ENCODE assay signal across 1 cellular context in the genomic region with DNA sequence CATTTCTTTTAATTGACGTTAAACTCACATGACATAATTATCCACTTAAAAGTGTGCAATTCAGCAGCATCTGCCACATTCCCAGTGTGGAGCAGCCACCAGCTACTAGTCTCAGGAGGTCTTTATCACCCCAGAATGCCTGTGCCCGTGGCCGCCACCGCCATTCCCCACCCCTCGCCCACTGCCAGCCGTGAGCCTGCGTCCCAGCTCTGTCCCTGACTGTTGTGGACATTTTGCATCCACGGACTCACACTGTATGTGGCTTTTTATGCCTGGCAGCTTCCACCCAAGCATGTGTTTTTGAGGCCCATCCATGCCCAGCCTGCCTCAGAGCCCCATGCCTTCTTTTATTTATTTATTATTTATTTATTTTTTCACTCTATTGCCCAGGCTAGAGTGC.
TF ChIP-seq lines count a peak whose summit lies in the region.

No MANE protein-coding gene starts in this region.

TF ChIP-seq in HepG2, 621 proteins besides CTCF, POLR2A, EP300 and RAD21:
- TF ChIP-seq KDM1A (CRISPR knock-in tag; IDR thresholded peaks at IDR 0.05): no peak
- TF ChIP-seq RNF2 (conservative IDR thresholded peaks at IDR 0.05; ENCODE audit: low read depth): no peak
- no peak for TF ChIP-seq ZNF496 (CRISPR knock-in tag; IDR thresholded peaks at IDR 0.05; ENCODE audit: insufficient replicate concordance)
